In genomic region chr18:3511980-3512379, GRCh38 we compare ENCODE assay signal across 9 cellular contexts.
DNase-seq lines count a peak whose midpoint lies in the region; ATAC-seq lines count a peak whose summit lies in the region.
"Had no signal": no experiment of that assay in that cellular context is flagged by ENCODE, and none has a peak within 500 bp of the region (broad histone marks: within the 10 kb centered on the region; RNA-seq: fewer than 3 reads in every experiment).

No MANE protein-coding gene starts in this region.

- no peak overlapping the region for H3K4me3 Mint-ChIP-seq in activated naive CD4-positive, alpha-beta T cell treated with anti-CD3 and anti-CD28 coated beads, Interleukin-2, amount 10 ng/mL, durations not matched to agents 7 days and 5 days
- peak overlapping the region; percentile 40 to 61 for H3K4me3 Mint-ChIP-seq in effector memory CD8-positive, alpha-beta T cell
- H3K4me3 Mint-ChIP-seq: stimulated activated naive CD8-positive, alpha-beta T cell treated with anti-CD3 and anti-CD28 coated beads, Interleukin-15, Interleukin-2, amounts not matched to agents 100 ng/mL and 50 ng/mL, for 24 hours had no signal

- CTCF ChIA-PET in activated naive CD4-positive, alpha-beta T cell treated with anti-CD3 and anti-CD28 coated beads, Interleukin-2, amount 10 ng/mL, durations not matched to agents 7 days and 5 days (lab: Charles Lee): no interaction called here

- no peaks in the 10 kb centered on the region for H3K4me1 Mint-ChIP-seq in activated naive CD4-positive, alpha-beta T cell treated with anti-CD3 and anti-CD28 coated beads, Interleukin-2, amount 10 ng/mL, durations not matched to agents 7 days and 5 days
- peaks cover 18% of the 10 kb centered on the region in 2 donors for H3K4me1 Mint-ChIP-seq in effector memory CD8-positive, alpha-beta T cell (ENCODE audit: low read depth in 2 of 2)

- H3K9me3 Mint-ChIP-seq in activated naive CD4-positive, alpha-beta T cell treated with anti-CD3 and anti-CD28 coated beads, Interleukin-2, amount 50 U/mL, for 72 hours: no peaks in the 10 kb centered on the region
- H3K9me3 Mint-ChIP-seq in activated naive CD4-positive, alpha-beta T cell treated with anti-CD3 and anti-CD28 coated beads, Interleukin-2, amount 10 ng/mL, durations not matched to agents 7 days and 5 days: no peaks in the 10 kb centered on the region
- H3K9me3 Mint-ChIP-seq in effector memory CD8-positive, alpha-beta T cell: no peaks in the 10 kb centered on the region
- H3K9me3 Mint-ChIP-seq: stimulated activated naive CD8-positive, alpha-beta T cell treated with anti-CD3 and anti-CD28 coated beads, Interleukin-15, Interleukin-2, amounts not matched to agents 100 ng/mL and 50 ng/mL, for 24 hours had no signal

- ATAC-seq in activated naive CD4-positive, alpha-beta T cell treated with anti-CD3 and anti-CD28 coated beads, Interleukin-2, amount 50 U/mL, for 72 hours: peak; percentile 52 to 55
- peak; percentile 96 for ATAC-seq in effector memory CD8-positive, alpha-beta T cell (replicated peaks)
- no peak for ATAC-seq in HG03354 (IDR thresholded peaks at IDR 0.05; ENCODE audit: poor library complexity, severe bottlenecking, unreplicated experiment)
- no peak for ATAC-seq in HG03025 (IDR thresholded peaks at IDR 0.05; ENCODE audit: low FRiP score, unreplicated experiment)

- no peak overlapping the region for H3K27ac Mint-ChIP-seq in activated naive CD4-positive, alpha-beta T cell treated with anti-CD3 and anti-CD28 coated beads, Interleukin-2, amount 50 U/mL, for 72 hours
- no peak overlapping the region for H3K27ac Mint-ChIP-seq in activated naive CD4-positive, alpha-beta T cell treated with anti-CD3 and anti-CD28 coated beads, Interleukin-2, amount 10 ng/mL, durations not matched to agents 7 days and 5 days
- peak overlapping the region; percentile 72 to 92 for H3K27ac Mint-ChIP-seq in effector memory CD8-positive, alpha-beta T cell
- H3K27ac Mint-ChIP-seq: stimulated activated naive CD8-positive, alpha-beta T cell treated with anti-CD3 and anti-CD28 coated beads, Interleukin-15, Interleukin-2, amounts not matched to agents 100 ng/mL and 50 ng/mL, for 24 hours had no signal

- DNase-seq in activated naive CD4-positive, alpha-beta T cell treated with anti-CD3 and anti-CD28 coated beads, Interleukin-2, amount 50 U/mL, for 72 hours (ENCODE audit: low spot score in 2 of 2): no peak
- no peak for DNase-seq in activated naive CD4-positive, alpha-beta T cell treated with anti-CD3 and anti-CD28 coated beads, Interleukin-2, amount 10 ng/mL, durations not matched to agents 7 days and 5 days
- peak; percentile 79 for DNase-seq in NOMO-1 treated with dmso at 0.1 percent for 144 hours (lab: John Stamatoyannopoulos, UW; ENCODE audit: unreplicated experiment)
- DNase-seq in effector memory CD8-positive, alpha-beta T cell: peak; percentile 28 to 46 (median 37)
- peak; percentile 58 for DNase-seq in stromal cell of bone marrow (ENCODE audit: low read depth)
- DNase-seq in inferior parietal cortex (ENCODE audit: extremely low spot score): no peak

- H3K36me3 Mint-ChIP-seq in activated naive CD4-positive, alpha-beta T cell treated with anti-CD3 and anti-CD28 coated beads, Interleukin-2, amount 50 U/mL, for 72 hours: no peaks in the 10 kb centered on the region
- no peaks in the 10 kb centered on the region for H3K36me3 Mint-ChIP-seq in activated naive CD4-positive, alpha-beta T cell treated with anti-CD3 and anti-CD28 coated beads, Interleukin-2, amount 10 ng/mL, durations not matched to agents 7 days and 5 days
- peaks cover 14% of the 10 kb centered on the region for H3K36me3 Mint-ChIP-seq in effector memory CD8-positive, alpha-beta T cell (ENCODE audit: insufficient read depth)

- peaks cover 8% of the 10 kb centered on the region for H3K27me3 Mint-ChIP-seq in activated naive CD4-positive, alpha-beta T cell treated with anti-CD3 and anti-CD28 coated beads, Interleukin-2, amount 10 ng/mL, durations not matched to agents 7 days and 5 days
- no peaks in the 10 kb centered on the region for H3K27me3 Mint-ChIP-seq in effector memory CD8-positive, alpha-beta T cell
- H3K27me3 Mint-ChIP-seq: stimulated activated naive CD8-positive, alpha-beta T cell treated with anti-CD3 and anti-CD28 coated beads, Interleukin-15, Interleukin-2, amounts not matched to agents 100 ng/mL and 50 ng/mL, for 24 hours had no signal

Comparison
In these comparisons a context has a peak if more than half of its experiments do, and no peak if none do; other contexts are left out.
1. ATAC-seq: peak in activated naive CD4-positive, alpha-beta T cell treated with anti-CD3 and anti-CD28 coated beads, Interleukin-2, amount 50 U/mL, for 72 hours (2 of 2) and effector memory CD8-positive, alpha-beta T cell (single experiment); none in HG03354 (single experiment) and HG03025 (single experiment).
2. DNase-seq: peak in NOMO-1 treated with dmso at 0.1 percent for 144 hours (single experiment), effector memory CD8-positive, alpha-beta T cell (3 of 3) and stromal cell of bone marrow (single experiment); none in activated naive CD4-positive, alpha-beta T cell treated with anti-CD3 and anti-CD28 coated beads, Interleukin-2, amount 50 U/mL, for 72 hours (0 of 2), activated naive CD4-positive, alpha-beta T cell treated with anti-CD3 and anti-CD28 coated beads, Interleukin-2, amount 10 ng/mL, durations not matched to agents 7 days and 5 days (single experiment) and inferior parietal cortex (single experiment).
3. H3K27ac Mint-ChIP-seq: peak in effector memory CD8-positive, alpha-beta T cell (2 of 2); none in activated naive CD4-positive, alpha-beta T cell treated with anti-CD3 and anti-CD28 coated beads, Interleukin-2, amount 50 U/mL, for 72 hours (0 of 2) and activated naive CD4-positive, alpha-beta T cell treated with anti-CD3 and anti-CD28 coated beads, Interleukin-2, amount 10 ng/mL, durations not matched to agents 7 days and 5 days (single experiment).